In the genomic region with DNA sequence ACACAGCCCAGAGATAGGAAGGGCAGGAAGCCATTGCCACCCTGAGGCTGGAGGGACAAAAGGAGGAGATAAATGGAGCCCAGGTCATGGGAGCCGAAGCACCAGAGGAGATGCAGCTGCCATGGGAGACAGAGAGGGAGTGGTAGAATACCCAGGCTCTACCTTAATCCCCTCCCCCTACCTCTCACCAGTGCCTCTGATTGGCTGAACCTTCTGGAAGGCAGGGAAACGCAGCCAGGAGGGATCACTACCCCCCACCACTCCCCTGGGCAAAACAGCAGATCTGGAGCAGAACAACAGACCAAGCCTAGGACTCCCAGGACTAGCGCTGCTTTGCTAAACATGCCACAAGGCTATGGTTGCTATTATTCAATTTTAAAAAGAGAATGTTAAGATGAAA, we compare ENCODE assay signal across 26 cellular contexts.
DNase-seq lines count a peak whose midpoint lies in the region; ATAC-seq, FAIRE-seq and TF ChIP-seq lines count a peak whose summit lies in the region.
"Had no signal": no experiment of that assay in that cellular context is flagged by ENCODE, and none has a peak within 500 bp of the region (broad histone marks: within the 10 kb centered on the region; RNA-seq: fewer than 3 reads in every experiment).

No MANE protein-coding gene starts in this region.

- no peaks in the 10 kb centered on the region for H3K27me3 Mint-ChIP-seq in mesothelial cell of epicardium (ENCODE audit: low read depth)
- H3K27me3 Mint-ChIP-seq: activated CD4-positive, alpha-beta T cell treated with anti-CD3 and anti-CD28 coated beads, Interleukin-2, amount 10 ng/mL, durations not matched to agents 24 days and 14 days had no signal

- FAIRE-seq in K562 (lab: Jason Lieb, UNC) = no peak
- FAIRE-seq: HTR-8/SVneo had no signal

- H3K4me3 ChIP-seq in HUES48 (ENCODE audit: low read depth, low read length) (no peak overlapping the region), K562 (no peak overlapping the region)
- H3K4me3 ChIP-seq: body of pancreas, esophagus squamous epithelium, gastroesophageal sphincter, lung, smooth muscle cell, thyroid gland had no signal

- TF ChIP-seq POLR2A in K562 (conservative IDR thresholded peaks at IDR 0.05) = no peak

- H3K27me3 ChIP-seq in HUES48 (ENCODE audit: control insufficient read depth, insufficient read depth, low read length) (no peaks in the 10 kb centered on the region), K562 (ENCODE audit: control insufficient read depth in 2 of 2, insufficient read depth in 2 of 2, low read length in 2 of 2) (peaks cover 7 to 24% of the 10 kb centered on the region in 2 experiments)
- H3K27me3 ChIP-seq: body of pancreas, esophagus squamous epithelium, gastroesophageal sphincter, thyroid gland had no signal

- no peak for TF ChIP-seq RAD21 in K562 (CRISPR knock-in tag; conservative IDR thresholded peaks at IDR 0.05 in 1 of 2, IDR thresholded peaks at IDR 0.05 in 1 of 2)

- H3K9me3 Mint-ChIP-seq in mesothelial cell of epicardium = no peaks in the 10 kb centered on the region
- H3K9me3 Mint-ChIP-seq: activated CD4-positive, alpha-beta T cell treated with anti-CD3 and anti-CD28 coated beads, Interleukin-2, amount 10 ng/mL, durations not matched to agents 24 days and 14 days; T-helper 1 cell treated with Interleukin-12 subunit alpha and Interleukin-12 subunit beta and Interleukin-4 antibody, amounts not matched to agents 30 μg/mL and 1 μg/mL, for 36 hours had no signal

- no peaks in the 10 kb centered on the region for H3K79me2 ChIP-seq in K562 (ENCODE audit: control insufficient read depth, insufficient read depth, low read length)

- POLR2A ChIA-PET in K562 (lab: Yijun Ruan, JAX) = no interaction called here

- no TSS peak for BruUV-seq in K562 (replicated peaks; lab: Mats Ljungman, UMichigan)

- intact Hi-C loops in K562 (cut with micrococcal nuclease) = loop anchor here (5.0 kb wide), 1 partner anchor 453 kb away; no protein-coding TSS in a partner anchor

- H3K27ac Mint-ChIP-seq in mesothelial cell of epicardium = peak overlapping the region; percentile 50
- H3K27ac Mint-ChIP-seq: T-helper 1 cell treated with Interleukin-12 subunit alpha and Interleukin-12 subunit beta and Interleukin-4 antibody, amounts not matched to agents 30 μg/mL and 1 μg/mL, for 36 hours had no signal

- in situ Hi-C loops in K562 (cut with MboI) = no loop called here

- TF ChIP-seq CTCF in K562 (IDR thresholded peaks at IDR 0.05 in 2 of 3, conservative IDR thresholded peaks at IDR 0.05 in 1 of 3; ENCODE audit: insufficient read depth in 2 of 3, low read depth in 1 of 3, low read length in 3 of 3) = no peak
- no peak for TF ChIP-seq CTCF in mesothelial cell of epicardium (IDR thresholded peaks at IDR 0.05; ENCODE audit: unreplicated experiment)

- H3K4me1 ChIP-seq in HUES48 (ENCODE audit: control insufficient read depth, insufficient read depth, low read length) (peaks cover 38% of the 10 kb centered on the region), K562 (replicated peaks in 1 of 2; ENCODE audit: control insufficient read depth in 2 of 2, insufficient read depth in 2 of 2, low read length in 2 of 2) (no peaks in the 10 kb centered on the region)
- H3K4me1 ChIP-seq: body of pancreas, esophagus squamous epithelium had no signal

- 0% methylated on average over 3 of the region's 3 CpGs for WGBS in K562 (ENCODE audit: insufficient coverage, low coverage, missing lambda C conversion rate)

- H3K4me2 ChIP-seq in K562 (ENCODE audit: insufficient read depth, low read length) = no peak overlapping the region
- H3K4me2 ChIP-seq: smooth muscle cell had no signal

- peaks cover 18% of the 10 kb centered on the region for H3K4me1 Mint-ChIP-seq in mesothelial cell of epicardium

- H3K9me3 ChIP-seq in HUES48 (ENCODE audit: control insufficient read depth, insufficient read depth, low read length) = no peaks in the 10 kb centered on the region
- H3K9me3 ChIP-seq in K562 (replicated peaks; ENCODE audit: control insufficient read depth, insufficient read depth, low read depth, low read length) = no peaks in the 10 kb centered on the region
- H3K9me3 ChIP-seq: body of pancreas, esophagus squamous epithelium, gastroesophageal sphincter, thyroid gland had no signal

- H4K20me1 ChIP-seq in K562 (replicated peaks; ENCODE audit: control insufficient read depth, insufficient read depth, low read length) = no peaks in the 10 kb centered on the region

- H3K9me1 ChIP-seq in K562 (ENCODE audit: control insufficient read depth, insufficient read depth, low read length) = no peaks in the 10 kb centered on the region

- H3K36me3 Mint-ChIP-seq in mesothelial cell of epicardium = peaks cover 38% of the 10 kb centered on the region

- TF ChIP-seq EP300 in K562 (IDR thresholded peaks at IDR 0.05; ENCODE audit: low read length) = no peak

- H2AFZ ChIP-seq in K562 (ENCODE audit: low read depth, low read length) = no peak overlapping the region

- CTCF ChIA-PET in K562 (lab: Yijun Ruan, JAX; ENCODE audit: low intra/inter-chr PET ratio) = no interaction called here

- H3K4me3 Mint-ChIP-seq in mesothelial cell of epicardium = no peak overlapping the region
- H3K4me3 Mint-ChIP-seq: activated CD4-positive, alpha-beta T cell treated with anti-CD3 and anti-CD28 coated beads, Interleukin-2, amount 10 ng/mL, durations not matched to agents 24 days and 14 days; T-helper 1 cell treated with Interleukin-12 subunit alpha and Interleukin-12 subunit beta and Interleukin-4 antibody, amounts not matched to agents 30 μg/mL and 1 μg/mL, for 36 hours had no signal

- H3K27ac ChIP-seq in HUES48 (ENCODE audit: low read depth, low read length) = peak overlapping the region; percentile 5
- H3K27ac ChIP-seq in K562 (ENCODE audit: extremely low read depth, low read depth, low read length) = no peak overlapping the region
- H3K27ac ChIP-seq: body of pancreas, esophagus squamous epithelium, gastroesophageal sphincter, thyroid gland had no signal

- ATAC-seq in K562 (no peak; the same call in 2 of the 3 replicates), GM19324 (IDR thresholded peaks at IDR 0.05; ENCODE audit: low FRiP score, unreplicated experiment) (no peak)
- ATAC-seq: body of pancreas, gastroesophageal sphincter had no signal

- H3K9ac ChIP-seq in HUES48 (ENCODE audit: low read depth, low read length) (no peak overlapping the region), K562 (ENCODE audit: insufficient read depth in 1 of 2, low read depth in 2 of 2, low read length in 2 of 2) (no peak overlapping the region)

- DNase-seq in NCI-H146 (lab: John Stamatoyannopoulos, UW) = peak; percentile 6
- DNase-seq in NCI-H146 treated with DMSO at 0.1 percent for 48 hours (lab: John Stamatoyannopoulos, UW; ENCODE audit: unreplicated experiment) = no peak
- peak in 2 of 4 experiments; percentile 8 to 14 for DNase-seq in K562 (ENCODE audit: extremely low read depth in 1 of 4, low spot score in 3 of 4)
- no peak for DNase-seq in mesothelial cell of epicardium (ENCODE audit: low spot score in 2 of 2, unreplicated experiment in 2 of 2)
- no peak for DNase-seq in SIG-M5 (lab: John Stamatoyannopoulos, UW)
- DNase-seq in midbrain (lab: John Stamatoyannopoulos, UW) = no peak
- DNase-seq: 8988T; activated CD4-positive, alpha-beta T cell treated with anti-CD3 and anti-CD28 coated beads, Interleukin-2, amount 10 ng/mL, durations not matched to agents 24 days and 14 days; body of pancreas; DMS79 treated with DMSO at 0.1 percent for 48 hours; esophagus squamous epithelium; Karpas-422; NCI-H2029 treated with DMSO at 0.1 percent for 48 hours; NCI-H510A; occipital lobe; OCI-M1; SHP77 treated with DMSO at 0.1 percent for 48 hours; stimulated activated naive CD4-positive, alpha-beta T cell treated with Interleukin-2 at 50 U/mL for 16 hours; thyroid gland had no signal

- H3K36me3 ChIP-seq in HUES48 (ENCODE audit: control insufficient read depth, insufficient read depth, low read length) (peaks cover 39% of the 10 kb centered on the region), K562 (ENCODE audit: control insufficient read depth, insufficient read depth, low read length) (no peaks in the 10 kb centered on the region)
- H3K36me3 ChIP-seq: thyroid gland had no signal

TF ChIP-seq in K562, 482 proteins besides CTCF, POLR2A, EP300 and RAD21:
- TF ChIP-seq SIX5 (IDR thresholded peaks at IDR 0.05; ENCODE audit: borderline replicate concordance in 1 of 2, insufficient read depth in 1 of 2, low read depth in 1 of 2, low read length in 2 of 2) (no peak), NFYB (IDR thresholded peaks at IDR 0.05; ENCODE audit: extremely low read depth, insufficient read length) (peak; percentile 10)
TF ChIP-seq in K562: peak in this region for 1.
